ENCODE assay signal across 14 cellular contexts in genomic region chr3:49714728-49715550, GRCh38. TPM values are rescaled to one million over a fixed set of nuclear protein-coding genes. Genes with fewer than 3 reads are reported as not detected.
DNase-seq lines count a peak whose midpoint lies in the region; ATAC-seq and TF ChIP-seq lines count a peak whose summit lies in the region.
"Had no signal": no experiment of that assay in that cellular context is flagged by ENCODE, and none has a peak within 500 bp of the region (broad histone marks: within the 10 kb centered on the region; RNA-seq: fewer than 3 reads in every experiment).

No MANE protein-coding gene starts in this region.

- H3K4me1 Mint-ChIP-seq in activated T-cell treated with anti-CD3 and anti-CD28 coated beads, Interleukin-2, amount 50 U/mL, for 72 hours (ENCODE audit: low read depth) = peaks cover 21% of the 10 kb centered on the region
- peaks cover 8% of the 10 kb centered on the region for H3K4me1 Mint-ChIP-seq in activated T-helper 17 cell treated with anti-CD3 and anti-CD28 coated beads, Interleukin-2, amount 50 U/mL, for 72 hours
- peaks cover 31 to 45% of the 10 kb centered on the region in 2 donors for H3K4me1 Mint-ChIP-seq in natural killer cell
- H3K4me1 Mint-ChIP-seq in stimulated activated effector memory CD8-positive, alpha-beta T cell treated with anti-CD3 and anti-CD28 coated beads, Interleukin-12 subunit alpha, Interleukin-12 subunit beta, amount 100 ng/mL, for 72 hours = peaks cover 17% of the 10 kb centered on the region

- no peaks in the 10 kb centered on the region for H3K27me3 Mint-ChIP-seq in activated T-cell treated with anti-CD3 and anti-CD28 coated beads, Interleukin-2, amount 50 U/mL, for 72 hours (ENCODE audit: low read depth)
- no peaks in the 10 kb centered on the region for H3K27me3 Mint-ChIP-seq in activated T-helper 17 cell treated with anti-CD3 and anti-CD28 coated beads, Interleukin-2, amount 50 U/mL, for 72 hours
- no peaks in the 10 kb centered on the region for H3K27me3 Mint-ChIP-seq in natural killer cell (ENCODE audit: low read depth in 2 of 2)

- H3K9me3 Mint-ChIP-seq in activated T-cell treated with anti-CD3 and anti-CD28 coated beads, Interleukin-2, amount 50 U/mL, for 72 hours = no peaks in the 10 kb centered on the region
- no peaks in the 10 kb centered on the region for H3K9me3 Mint-ChIP-seq in activated T-helper 17 cell treated with anti-CD3 and anti-CD28 coated beads, Interleukin-2, amount 50 U/mL, for 72 hours
- no peaks in the 10 kb centered on the region for H3K9me3 Mint-ChIP-seq in natural killer cell
- H3K9me3 Mint-ChIP-seq in stimulated activated effector memory CD8-positive, alpha-beta T cell treated with anti-CD3 and anti-CD28 coated beads, Interleukin-12 subunit alpha, Interleukin-12 subunit beta, amount 100 ng/mL, for 72 hours = no peaks in the 10 kb centered on the region

- H3K27ac Mint-ChIP-seq in activated T-cell treated with anti-CD3 and anti-CD28 coated beads, Interleukin-2, amount 50 U/mL, for 72 hours = peak overlapping the region; percentile 22
- peak overlapping the region; percentile 63 for H3K27ac Mint-ChIP-seq in activated T-helper 17 cell treated with anti-CD3 and anti-CD28 coated beads, Interleukin-2, amount 50 U/mL, for 72 hours
- H3K27ac Mint-ChIP-seq in natural killer cell = peak overlapping the region in 1 of 2 donors; percentile 27
- H3K27ac Mint-ChIP-seq in stimulated activated effector memory CD8-positive, alpha-beta T cell treated with anti-CD3 and anti-CD28 coated beads, Interleukin-12 subunit alpha, Interleukin-12 subunit beta, amount 100 ng/mL, for 72 hours = peak overlapping the region; percentile 40

- no peak for ATAC-seq in activated T-cell treated with anti-CD3 and anti-CD28 coated beads, Interleukin-2, amount 50 U/mL, for 72 hours (replicated peaks in 1 of 2)
- no peak for ATAC-seq in activated T-helper 17 cell treated with anti-CD3 and anti-CD28 coated beads, Interleukin-2, amount 50 U/mL, for 72 hours (replicated peaks)
- ATAC-seq in natural killer cell (no peak), left lobe of liver (no peak), sciatic nerve (no peak), HG03378 (IDR thresholded peaks at IDR 0.05; ENCODE audit: unreplicated experiment) (no peak)
- no peak for ATAC-seq in stimulated activated effector memory CD8-positive, alpha-beta T cell treated with anti-CD3 and anti-CD28 coated beads, Interleukin-12 subunit alpha, Interleukin-12 subunit beta, amount 100 ng/mL, for 72 hours

- intact Hi-C loops in natural killer cell (cut with micrococcal nuclease) = no loop called here
- intact Hi-C loops in sciatic nerve (cut with DNase I) = no loop called here

- no peak overlapping the region for H3K4me3 Mint-ChIP-seq in activated T-cell treated with anti-CD3 and anti-CD28 coated beads, Interleukin-2, amount 50 U/mL, for 72 hours
- no peak overlapping the region for H3K4me3 Mint-ChIP-seq in activated T-helper 17 cell treated with anti-CD3 and anti-CD28 coated beads, Interleukin-2, amount 50 U/mL, for 72 hours
- H3K4me3 Mint-ChIP-seq in natural killer cell = peak overlapping the region; percentile 56
- no peak overlapping the region for H3K4me3 Mint-ChIP-seq in stimulated activated effector memory CD8-positive, alpha-beta T cell treated with anti-CD3 and anti-CD28 coated beads, Interleukin-12 subunit alpha, Interleukin-12 subunit beta, amount 100 ng/mL, for 72 hours

- no peaks in the 10 kb centered on the region for H3K36me3 Mint-ChIP-seq in activated T-cell treated with anti-CD3 and anti-CD28 coated beads, Interleukin-2, amount 50 U/mL, for 72 hours (ENCODE audit: insufficient read depth in 2 of 2)
- H3K36me3 Mint-ChIP-seq in activated T-helper 17 cell treated with anti-CD3 and anti-CD28 coated beads, Interleukin-2, amount 50 U/mL, for 72 hours (ENCODE audit: low read depth) = peaks cover 11% of the 10 kb centered on the region
- no peaks in the 10 kb centered on the region for H3K36me3 Mint-ChIP-seq in natural killer cell
- H3K36me3 Mint-ChIP-seq in stimulated activated effector memory CD8-positive, alpha-beta T cell treated with anti-CD3 and anti-CD28 coated beads, Interleukin-12 subunit alpha, Interleukin-12 subunit beta, amount 100 ng/mL, for 72 hours = peaks cover 16% of the 10 kb centered on the region

- no peak for TF ChIP-seq CTCF in natural killer cell (IDR thresholded peaks at IDR 0.05)

- no peak for DNase-seq in activated T-cell treated with anti-CD3 and anti-CD28 coated beads, Interleukin-2, amount 50 U/mL, for 72 hours
- no peak for DNase-seq in activated T-cell treated with anti-CD3 and anti-CD28 coated beads, Interleukin-2, amount 50 U/mL, for 48 hours
- DNase-seq in natural killer cell = no peak
- no peak for DNase-seq in stimulated activated effector memory CD8-positive, alpha-beta T cell treated with anti-CD3 and anti-CD28 coated beads, Interleukin-12 subunit alpha, Interleukin-12 subunit beta, amount 100 ng/mL, for 72 hours (ENCODE audit: low spot score in 2 of 2)
- no peak for DNase-seq in left lobe of liver (ENCODE audit: low spot score)
- DNase-seq in sciatic nerve (ENCODE audit: low spot score) = no peak
- DNase-seq: C1 segment of cervical spinal cord, NCI-H1092 treated with DMSO at 0.1 percent for 48 hours, NCI-H1694 treated with DMSO at 0.1 percent for 48 hours, NCI-H345, NCI-H69 had no signal

RNA-seq across cellular contexts. Expression of gene AMIGO3, which starts 4.5 kb away (rescaled TPM):
- under 1 TPM; 0.19 to 0.72 TPM for total RNA-seq in activated T-cell treated with anti-CD3 and anti-CD28 coated beads, Interleukin-2, amount 50 U/mL, for 72 hours
- under 1 TPM in 1 of 2 donors, not detected in 1; 0.29 TPM for total RNA-seq in activated T-helper 17 cell treated with anti-CD3 and anti-CD28 coated beads, Interleukin-2, amount 50 U/mL, for 72 hours
- total RNA-seq in natural killer cell (1 to 10 TPM in 2 of 3 donors, not detected in 1; 1.3 to 1.9 TPM), left lobe of liver (not detected), sciatic nerve (not detected)
- total RNA-seq: MCF 10A had no signal

RNA-seq across cellular contexts. Expression of gene GMPPB, which starts 8.8 kb away (rescaled TPM):
- total RNA-seq in activated T-cell treated with anti-CD3 and anti-CD28 coated beads, Interleukin-2, amount 50 U/mL, for 72 hours = 10 to 100 TPM; 22.3 to 33.4 TPM
- 10 to 100 TPM; 22.4 to 38.7 TPM for total RNA-seq in activated T-helper 17 cell treated with anti-CD3 and anti-CD28 coated beads, Interleukin-2, amount 50 U/mL, for 72 hours
- 10 to 100 TPM; 24.1 to 28.9 (median 27.5) TPM for total RNA-seq in natural killer cell
- 38.0 TPM for total RNA-seq in left lobe of liver
- total RNA-seq in sciatic nerve = 22.0 TPM

RNA-seq across cellular contexts. Expression of gene RNF123, which starts 25.6 kb away (rescaled TPM):
- 10 to 100 TPM; 35.1 to 35.2 TPM for total RNA-seq in activated T-cell treated with anti-CD3 and anti-CD28 coated beads, Interleukin-2, amount 50 U/mL, for 72 hours
- 10 to 100 TPM; 22.8 to 44.5 TPM for total RNA-seq in activated T-helper 17 cell treated with anti-CD3 and anti-CD28 coated beads, Interleukin-2, amount 50 U/mL, for 72 hours
- total RNA-seq in natural killer cell = 10 to 100 TPM; 48.5 to 58.7 (median 55.6) TPM
- 59.4 TPM for total RNA-seq in left lobe of liver
- total RNA-seq in sciatic nerve = 37.9 TPM

RNA-seq across cellular contexts. Expression of gene MST1, which starts 25.7 kb away (rescaled TPM):
- total RNA-seq in activated T-cell treated with anti-CD3 and anti-CD28 coated beads, Interleukin-2, amount 50 U/mL, for 72 hours = 10 to 100 TPM; 27.9 to 29.8 TPM
- 10 to 100 TPM in 1 of 2 donors, 1 to 10 TPM in 1; 8.4 to 28.2 TPM for total RNA-seq in activated T-helper 17 cell treated with anti-CD3 and anti-CD28 coated beads, Interleukin-2, amount 50 U/mL, for 72 hours
- 10 to 100 TPM in 2 of 3 donors, 1 to 10 TPM in 1; 9.5 to 19.1 (median 15.2) TPM for total RNA-seq in natural killer cell
- total RNA-seq in left lobe of liver = 838 TPM
- 20.6 TPM for total RNA-seq in sciatic nerve

RNA-seq across cellular contexts. Expression of gene APEH, which starts 40.8 kb away (rescaled TPM):
- 100 to 1,000 TPM in 1 of 2 donors, 10 to 100 TPM in 1; 82.7 to 108 TPM for total RNA-seq in activated T-cell treated with anti-CD3 and anti-CD28 coated beads, Interleukin-2, amount 50 U/mL, for 72 hours
- 100 to 1,000 TPM in 1 of 2 donors, 10 to 100 TPM in 1; 88.6 to 184 TPM for total RNA-seq in activated T-helper 17 cell treated with anti-CD3 and anti-CD28 coated beads, Interleukin-2, amount 50 U/mL, for 72 hours
- total RNA-seq in natural killer cell (10 to 100 TPM; 62.8 to 95.7 (median 77.5) TPM), left lobe of liver (74.4 TPM), sciatic nerve (51.0 TPM)
